ENCODE assay signal across 8 cellular contexts in the genomic region with DNA sequence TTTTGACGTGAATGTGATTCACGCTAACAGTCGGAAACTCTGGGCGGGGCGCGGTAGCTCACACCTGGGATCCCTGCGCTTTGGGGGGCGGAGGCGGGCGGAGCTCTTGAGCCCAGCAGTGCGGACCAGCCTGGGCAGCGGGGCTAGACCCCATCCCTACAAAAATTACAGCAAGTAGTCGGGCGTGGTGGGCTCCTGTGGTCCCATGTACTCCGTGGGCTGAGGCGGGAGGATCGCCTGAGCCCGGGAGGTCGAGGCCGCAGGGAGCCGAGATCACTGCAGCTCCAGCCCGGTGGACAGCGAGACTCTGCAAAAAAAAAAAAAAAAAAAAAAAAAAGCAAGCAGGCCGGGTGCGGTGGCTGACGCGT. TPM values are rescaled to one million over a fixed set of nuclear protein-coding genes. Genes with fewer than 3 reads are reported as not detected.
DNase-seq lines count a peak whose midpoint lies in the region; ATAC-seq and TF ChIP-seq lines count a peak whose summit lies in the region.
"Not testable (repeated sequence)": the region's sequence is repeated elsewhere in the genome, so short reads cannot be mapped to it uniquely, and the experiment has no call there.

No MANE protein-coding gene starts in this region.

- not testable (repeated sequence) for H3K27me3 Mint-ChIP-seq in CD8-positive, alpha-beta T cell (ENCODE audit: low read depth); naive thymus-derived CD8-positive, alpha-beta T cell

- H3K9me2 ChIP-seq in SK-N-SH, result not testable (repeated sequence)

- not testable (repeated sequence) for H3K9me3 Mint-ChIP-seq in CD8-positive, alpha-beta T cell; naive thymus-derived CD8-positive, alpha-beta T cell

- TF ChIP-seq RAD21 in SK-N-SH (IDR thresholded peaks at IDR 0.05; ENCODE audit: low read length), result not testable (repeated sequence)

- intact Hi-C loops in CD8-positive, alpha-beta T cell (cut with DNase I, micrococcal nuclease), result not testable (repeated sequence)

- H3K9ac ChIP-seq in SK-N-SH, result not testable (repeated sequence)

- H3K9me3 ChIP-seq in CD8-positive, alpha-beta T cell (ENCODE audit: low read length); SK-N-SH: not testable (repeated sequence)

- H3K36me3 Mint-ChIP-seq in CD8-positive, alpha-beta T cell, result not testable (repeated sequence)
- H3K36me3 Mint-ChIP-seq in naive thymus-derived CD8-positive, alpha-beta T cell, result peaks cover 0 to 13% (median 0%) of the 10 kb centered on the region in 3 donors

- H3K27me3 ChIP-seq in CD8-positive, alpha-beta T cell (ENCODE audit: insufficient read depth, low read length); SK-N-SH (ENCODE audit: insufficient read depth): not testable (repeated sequence)

- H3K4me3 ChIP-seq in CD8-positive, alpha-beta T cell (ENCODE audit: low read depth, low read length), result not testable (repeated sequence)
- H3K4me3 ChIP-seq in SK-N-SH (ENCODE audit: low read depth in 2 of 2, low read length in 1 of 2), result peak overlapping the region; percentile 23 to 34; a peak in 3 of 4 replicates
- peak overlapping the region; percentile 41 for H3K4me3 ChIP-seq in fibroblast of mammary gland (ENCODE audit: control insufficient read depth, low read depth, low read length)

- peaks cover 23% of the 10 kb centered on the region for H3K4me1 Mint-ChIP-seq in CD8-positive, alpha-beta T cell (ENCODE audit: low read depth)
- H3K4me1 Mint-ChIP-seq in naive thymus-derived CD8-positive, alpha-beta T cell, result peaks cover 9 to 29% (median 19%) of the 10 kb centered on the region in 4 donors

- H4K20me1 ChIP-seq in SK-N-SH (ENCODE audit: insufficient read depth), result not testable (repeated sequence)

- POLR2A ChIA-PET in CD8-positive, alpha-beta T cell (lab: Charles Lee), result not testable (repeated sequence)
- POLR2A ChIA-PET in SK-N-SH (lab: Yijun Ruan, JAX), result interaction anchor here (0.7 kb wide), 1 partner anchor 599 kb away, joined by 3 read pairs; no protein-coding TSS in a partner anchor
- POLR2A ChIA-PET in naive thymus-derived CD8-positive, alpha-beta T cell (lab: Charles Lee), result interaction anchor here (0.7 to 1.2 kb wide), 2 partner anchors 47 to 333 kb away, joined by 5 to 8 read pairs; a partner anchor contains a TSS

- ATAC-seq in CD8-positive, alpha-beta T cell, result peak; percentile 67
- ATAC-seq in GM21447 (IDR thresholded peaks at IDR 0.05; ENCODE audit: unreplicated experiment), result peak; percentile 47
- peak; percentile 36 for ATAC-seq in HG03108 (IDR thresholded peaks at IDR 0.05; ENCODE audit: unreplicated experiment)
- ATAC-seq in naive thymus-derived CD8-positive, alpha-beta T cell, result peak; percentile 60 to 62

- H2AFZ ChIP-seq in SK-N-SH (ENCODE audit: low read depth), result not testable (repeated sequence)

- H3K79me2 ChIP-seq in SK-N-SH (ENCODE audit: insufficient read depth), result not testable (repeated sequence)

- peak overlapping the region; percentile 79 for H3K27ac Mint-ChIP-seq in CD8-positive, alpha-beta T cell
- H3K27ac Mint-ChIP-seq in naive thymus-derived CD8-positive, alpha-beta T cell, result peak overlapping the region in 8 of 10 donors; percentile 31 to 90 (median 69)

- not testable (repeated sequence) for H3F3A ChIP-seq in SK-N-SH (replicated peaks; ENCODE audit: insufficient read depth)

- not testable (repeated sequence) for TF ChIP-seq CTCF in CD8-positive, alpha-beta T cell (IDR thresholded peaks at IDR 0.05); SK-N-SH (IDR thresholded peaks at IDR 0.05); fibroblast of mammary gland (conservative IDR thresholded peaks at IDR 0.05; ENCODE audit: control insufficient read depth, insufficient read depth, low read depth, low read length)

- H3K36me3 ChIP-seq in CD8-positive, alpha-beta T cell (ENCODE audit: insufficient read depth, low read length); SK-N-SH (replicated peaks in 1 of 2; ENCODE audit: control insufficient read depth in 1 of 2, insufficient read depth in 2 of 2, low read length in 1 of 2): not testable (repeated sequence)

- WGBS in SK-N-SH (ENCODE audit: low lambda C conversion rate), result 5% methylated on average over 6 of the region's 27 CpGs

- CTCF ChIA-PET in CD8-positive, alpha-beta T cell (lab: Charles Lee); SK-N-SH (lab: Yijun Ruan, JAX): not testable (repeated sequence)

- peak in 5 of 7 experiments; percentile 24 to 75 (median 51) for DNase-seq in CD8-positive, alpha-beta T cell
- DNase-seq in SK-N-SH; fibroblast of mammary gland (ENCODE audit: low read depth): not testable (repeated sequence)
- peak; percentile 41 for DNase-seq in activated gamma-delta T cell treated with anti-CD3 and anti-CD28 coated beads, Interleukin-2, amount 50 U/mL, for 16 hours (ENCODE audit: low read depth)
- peak in 2 of 10 donors; percentile 14 to 26 for DNase-seq in naive thymus-derived CD8-positive, alpha-beta T cell
- peak; percentile 21 to 31 for DNase-seq in stimulated activated CD8-positive, alpha-beta memory T cell treated with anti-CD3 and anti-CD28 coated beads, Interleukin-2, amount 100 ng/mL, for 1 hour (ENCODE audit: low read depth in 2 of 2)

- not testable (repeated sequence) for H3K4me1 ChIP-seq in CD8-positive, alpha-beta T cell (ENCODE audit: insufficient read depth, low read length); SK-N-SH (ENCODE audit: control insufficient read depth in 1 of 2, insufficient read depth in 2 of 2, low read depth in 1 of 2, low read length in 1 of 2)

- peak overlapping the region; percentile 78 for H3K4me3 Mint-ChIP-seq in CD8-positive, alpha-beta T cell
- peak overlapping the region; percentile 47 to 90 (median 80) for H3K4me3 Mint-ChIP-seq in naive thymus-derived CD8-positive, alpha-beta T cell

- H3K27ac ChIP-seq in CD8-positive, alpha-beta T cell (ENCODE audit: low read depth, low read length), result peak overlapping the region; percentile 33
- H3K27ac ChIP-seq in SK-N-SH (ENCODE audit: low read depth in 2 of 2, low read length in 1 of 2), result not testable (repeated sequence)

- H3K4me2 ChIP-seq in SK-N-SH, result not testable (repeated sequence)

- not testable (repeated sequence) for TF ChIP-seq EP300 in SK-N-SH (IDR thresholded peaks at IDR 0.05; ENCODE audit: borderline replicate concordance in 1 of 2, low read depth in 1 of 2, low read length in 1 of 2)

RNA-seq across cellular contexts. Expression of a gene that starts 46.4 kb away (rescaled TPM):
- 100 to 1,000 TPM; 127 to 130 TPM for total RNA-seq in CD8-positive, alpha-beta T cell
- 11.3 and 17.3 TPM in 2 replicates for polyA plus RNA-seq in SK-N-SH (2012; rRNA removed)
- 5.5 and 10.9 TPM in 2 replicates for polyA plus RNA-seq in SK-N-SH (2012; cell fraction: cytosol; rRNA removed)
- 119 and 155 TPM in 2 replicates for polyA plus RNA-seq in SK-N-SH (2012; cell fraction: nucleus; rRNA removed)
- 100 to 1,000 TPM; 146 to 149 TPM for total RNA-seq in naive thymus-derived CD8-positive, alpha-beta T cell
- 1 to 10 TPM; 1.3 to 2.5 (median 1.6) TPM for polyA plus RNA-seq in naive thymus-derived CD8-positive, alpha-beta T cell
